8 cellular contexts compared by ENCODE assay signal in the genomic region with DNA sequence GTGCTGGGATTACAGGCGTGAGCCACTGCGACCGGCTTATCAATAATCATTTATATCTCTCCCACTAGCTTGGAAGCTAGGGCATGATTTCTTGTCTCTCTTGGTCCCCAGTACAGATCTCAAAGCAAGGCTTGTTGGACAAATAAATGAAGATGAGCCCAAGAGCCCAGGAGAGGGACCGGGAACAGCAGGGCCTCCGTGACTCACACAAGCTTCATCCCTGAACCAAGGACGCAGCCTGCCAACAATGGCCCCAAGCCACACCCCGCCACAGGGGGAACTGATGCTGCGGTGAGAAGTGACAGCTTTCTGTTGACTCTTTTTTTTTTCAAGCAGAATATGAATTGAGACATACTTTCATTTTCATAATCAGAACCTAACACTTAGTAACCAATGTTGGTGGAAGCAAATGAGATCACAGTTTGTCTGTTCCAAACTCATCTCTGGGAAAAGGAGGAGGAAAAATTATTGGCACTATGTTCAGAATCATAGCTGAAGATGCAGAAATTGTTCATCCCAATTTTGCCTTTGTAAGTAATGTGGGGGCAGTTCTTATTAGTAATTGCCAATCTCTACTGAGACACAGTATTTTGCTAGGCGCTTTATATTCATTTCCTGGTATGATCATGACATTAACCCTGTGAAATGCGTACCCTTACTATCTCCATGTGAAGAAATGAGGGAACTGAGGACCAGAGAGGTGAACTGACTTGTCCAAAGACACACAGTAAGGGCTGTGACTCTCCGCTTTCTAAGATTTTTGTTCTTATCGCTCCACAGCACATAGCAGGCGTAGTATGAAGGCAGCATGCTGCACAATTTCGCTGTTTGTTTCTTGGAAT. TPM values are rescaled to one million over a fixed set of nuclear protein-coding genes. Genes with fewer than 3 reads are reported as not detected.
A peak's percentile ranks its signal among the peaks of the same experiment; 100 is the strongest.
DNase-seq lines count a peak whose midpoint lies in the region; ATAC-seq and TF ChIP-seq lines count a peak whose summit lies in the region.

No MANE protein-coding gene starts in this region.

- no peaks in the 10 kb centered on the region for H3K9me3 Mint-ChIP-seq in HFFc6
- no peaks in the 10 kb centered on the region for H3K9me3 Mint-ChIP-seq in activated CD4-positive, alpha-beta memory T cell treated with anti-CD3 and anti-CD28 coated beads for 36 hours
- H3K9me3 Mint-ChIP-seq in natural killer cell: no peaks in the 10 kb centered on the region
- peaks cover 0 to 5% of the 10 kb centered on the region in 2 donors for H3K9me3 Mint-ChIP-seq in stimulated activated naive CD8-positive, alpha-beta T cell treated with anti-CD3 and anti-CD28 coated beads, Interleukin-15, amount 100 ng/mL, for 72 hours

- H3K27ac ChIP-seq in duodenal mucosa (ENCODE audit: low read depth, low read length): peak overlapping the region; percentile 90

- ATAC-seq in GM18498 (IDR thresholded peaks at IDR 0.05; ENCODE audit: unreplicated experiment) (peak; percentile 95), natural killer cell (peak; percentile 74 to 91 (median 88))
- peak; percentile 79 for ATAC-seq in stimulated activated naive CD8-positive, alpha-beta T cell treated with anti-CD3 and anti-CD28 coated beads, Interleukin-15, amount 100 ng/mL, for 72 hours

- no peaks in the 10 kb centered on the region for H3K36me3 Mint-ChIP-seq in HFFc6 (ENCODE audit: low read depth)
- H3K36me3 Mint-ChIP-seq in activated CD4-positive, alpha-beta memory T cell treated with anti-CD3 and anti-CD28 coated beads for 36 hours: no peaks in the 10 kb centered on the region
- H3K36me3 Mint-ChIP-seq in natural killer cell: no peaks in the 10 kb centered on the region

- peak; percentile 78 for DNase-seq in HFFc6
- DNase-seq in NAMALWA (ENCODE audit: low spot score): peak; percentile 83
- peak; percentile 95 for DNase-seq in activated CD4-positive, alpha-beta memory T cell treated with anti-CD3 and anti-CD28 coated beads for 36 hours
- DNase-seq in natural killer cell: peak; percentile 82
- DNase-seq in stimulated activated naive CD8-positive, alpha-beta T cell treated with anti-CD3 and anti-CD28 coated beads, Interleukin-15, amount 100 ng/mL, for 72 hours: peak; percentile 65 to 84
- no peak for DNase-seq in NCI-H187 (lab: John Stamatoyannopoulos, UW)

- no peaks in the 10 kb centered on the region for H3K27me3 ChIP-seq in duodenal mucosa (ENCODE audit: control insufficient read depth in 1 of 2, insufficient read depth in 2 of 2, low read length in 2 of 2)

- no peaks in the 10 kb centered on the region for H3K36me3 ChIP-seq in duodenal mucosa (ENCODE audit: control insufficient read depth in 1 of 2, insufficient read depth in 2 of 2, low read length in 2 of 2)

- POLR2A ChIA-PET in activated CD4-positive, alpha-beta memory T cell treated with anti-CD3 and anti-CD28 coated beads for 36 hours (lab: Charles Lee): interaction anchor here (0.8 to 1.6 kb wide), 4 partner anchors 13 to 258 kb away, joined by 4 to 9 read pairs (median 8); no protein-coding TSS in a partner anchor

- intact Hi-C loops in activated CD4-positive, alpha-beta memory T cell treated with anti-CD3 and anti-CD28 coated beads for 36 hours (cut with micrococcal nuclease): loop anchor here (1.0 to 10.0 kb wide), 6 partner anchors 12 to 773 kb away; a partner anchor contains a TSS
- intact Hi-C loops in natural killer cell (cut with micrococcal nuclease): loop anchor here (1.0 to 5.0 kb wide), 5 partner anchors 12 to 665 kb away; a partner anchor contains a TSS

- peaks cover 74% of the 10 kb centered on the region for H3K4me1 Mint-ChIP-seq in HFFc6 (ENCODE audit: low read depth)
- H3K4me1 Mint-ChIP-seq in activated CD4-positive, alpha-beta memory T cell treated with anti-CD3 and anti-CD28 coated beads for 36 hours (ENCODE audit: low read depth): peaks cover 61% of the 10 kb centered on the region
- peaks cover 34 to 52% of the 10 kb centered on the region in 2 donors for H3K4me1 Mint-ChIP-seq in natural killer cell
- H3K4me1 Mint-ChIP-seq in stimulated activated naive CD8-positive, alpha-beta T cell treated with anti-CD3 and anti-CD28 coated beads, Interleukin-15, amount 100 ng/mL, for 72 hours: peaks cover 63% of the 10 kb centered on the region

- peak overlapping the region; percentile 45 to 73 for H3K9ac ChIP-seq in duodenal mucosa (ENCODE audit: low read depth in 1 of 2, low read length in 2 of 2)

- H3K4me3 Mint-ChIP-seq in HFFc6 (peak overlapping the region; percentile 82), natural killer cell (peak overlapping the region; percentile 45)
- peak overlapping the region; percentile 38 for H3K4me3 Mint-ChIP-seq in activated CD4-positive, alpha-beta memory T cell treated with anti-CD3 and anti-CD28 coated beads for 36 hours
- H3K4me3 Mint-ChIP-seq in stimulated activated naive CD8-positive, alpha-beta T cell treated with anti-CD3 and anti-CD28 coated beads, Interleukin-15, amount 100 ng/mL, for 72 hours: peak overlapping the region; percentile 79 to 81

- H3K27me3 Mint-ChIP-seq in HFFc6 (ENCODE audit: insufficient read depth): no peaks in the 10 kb centered on the region; the same call in 1 of the 2 replicates
- H3K27me3 Mint-ChIP-seq in activated CD4-positive, alpha-beta memory T cell treated with anti-CD3 and anti-CD28 coated beads for 36 hours: no peaks in the 10 kb centered on the region
- no peaks in the 10 kb centered on the region for H3K27me3 Mint-ChIP-seq in natural killer cell (ENCODE audit: low read depth in 2 of 2)
- H3K27me3 Mint-ChIP-seq in stimulated activated naive CD8-positive, alpha-beta T cell treated with anti-CD3 and anti-CD28 coated beads, Interleukin-15, amount 100 ng/mL, for 72 hours: no peaks in the 10 kb centered on the region

- peak overlapping the region; percentile 6 to 37 for H3K4me3 ChIP-seq in duodenal mucosa (ENCODE audit: low read depth in 1 of 2, low read length in 2 of 2)

- CTCF ChIA-PET in activated CD4-positive, alpha-beta memory T cell treated with anti-CD3 and anti-CD28 coated beads for 36 hours (lab: Charles Lee): interaction anchor here (0.7 to 2.7 kb wide), 8 partner anchors 13 to 155 kb away, joined by 3 to 12 read pairs (median 5); no protein-coding TSS in a partner anchor

- H3K27ac Mint-ChIP-seq in HFFc6: peak overlapping the region; percentile 93
- H3K27ac Mint-ChIP-seq in activated CD4-positive, alpha-beta memory T cell treated with anti-CD3 and anti-CD28 coated beads for 36 hours: peak overlapping the region; percentile 87
- H3K27ac Mint-ChIP-seq in natural killer cell: peak overlapping the region; percentile 97 to 98
- peak overlapping the region; percentile 89 for H3K27ac Mint-ChIP-seq in stimulated activated naive CD8-positive, alpha-beta T cell treated with anti-CD3 and anti-CD28 coated beads, Interleukin-15, amount 100 ng/mL, for 72 hours

- peaks cover 48 to 51% of the 10 kb centered on the region in 2 donors for H3K4me1 ChIP-seq in duodenal mucosa (ENCODE audit: control insufficient read depth in 1 of 2, insufficient read depth in 2 of 2, low read length in 2 of 2)

- no peaks in the 10 kb centered on the region for H3K9me3 ChIP-seq in duodenal mucosa (ENCODE audit: control insufficient read depth in 1 of 2, low read length in 2 of 2)

- peak; percentile 11; the same call in 1 of the 2 replicates for TF ChIP-seq CTCF in HFFc6 (IDR thresholded peaks at IDR 0.05)
- no peak for TF ChIP-seq CTCF in natural killer cell (IDR thresholded peaks at IDR 0.05)

RNA-seq across cellular contexts. Expression of a gene that starts 6.6 kb away (rescaled TPM):
- 100 to 1,000 TPM; 213 to 319 (median 307) TPM for total RNA-seq in HFFc6 (2021; fragmentation: NEBNext Ultra II Directional; extraction: Animal tissue kit (Norgen Biotek cat#: 25700))
- 10 to 100 TPM; 10.6 to 10.7 TPM for total RNA-seq in activated CD4-positive, alpha-beta memory T cell treated with anti-CD3 and anti-CD28 coated beads for 36 hours
- total RNA-seq in natural killer cell: 1,000 to 10,000 TPM; 1,579 to 2,725 (median 2,168) TPM

RNA-seq across cellular contexts. Expression of a gene that starts 56.4 kb away (rescaled TPM):
- total RNA-seq in HFFc6 (2021; fragmentation: NEBNext Ultra II Directional; extraction: Animal tissue kit (Norgen Biotek cat#: 25700)): 100 to 1,000 TPM; 240 to 276 (median 258) TPM
- total RNA-seq in activated CD4-positive, alpha-beta memory T cell treated with anti-CD3 and anti-CD28 coated beads for 36 hours: 10 to 100 TPM; 41.9 to 42.7 TPM
- 100 to 1,000 TPM in 2 of 3 donors, 10 to 100 TPM in 1; 86.2 to 126 (median 121) TPM for total RNA-seq in natural killer cell

Comparison
In these comparisons a context has a peak if more than half of its experiments do, and no peak if none do; other contexts are left out.
1. DNase-seq: peak in HFFc6 (single experiment), NAMALWA (single experiment), activated CD4-positive, alpha-beta memory T cell treated with anti-CD3 and anti-CD28 coated beads for 36 hours (single experiment), natural killer cell (single experiment) and stimulated activated naive CD8-positive, alpha-beta T cell treated with anti-CD3 and anti-CD28 coated beads, Interleukin-15, amount 100 ng/mL, for 72 hours (2 of 2); none in NCI-H187 (0 of 2).
2. RNA of a gene that starts 6.6 kb away (total RNA-seq): 1,579 to 2,725 TPM in natural killer cell and 213 to 319 TPM in HFFc6; 10.6 to 10.7 TPM in activated CD4-positive, alpha-beta memory T cell treated with anti-CD3 and anti-CD28 coated beads for 36 hours; every median in the first group is over 10 times any median in the second.
3. Peak in every context shown above with its lines, with median percentiles within 50 percentile points of each other: ATAC-seq, H3K27ac Mint-ChIP-seq and H3K4me3 Mint-ChIP-seq.